ENCODE assay signal across 15 cellular contexts in the genomic region with DNA sequence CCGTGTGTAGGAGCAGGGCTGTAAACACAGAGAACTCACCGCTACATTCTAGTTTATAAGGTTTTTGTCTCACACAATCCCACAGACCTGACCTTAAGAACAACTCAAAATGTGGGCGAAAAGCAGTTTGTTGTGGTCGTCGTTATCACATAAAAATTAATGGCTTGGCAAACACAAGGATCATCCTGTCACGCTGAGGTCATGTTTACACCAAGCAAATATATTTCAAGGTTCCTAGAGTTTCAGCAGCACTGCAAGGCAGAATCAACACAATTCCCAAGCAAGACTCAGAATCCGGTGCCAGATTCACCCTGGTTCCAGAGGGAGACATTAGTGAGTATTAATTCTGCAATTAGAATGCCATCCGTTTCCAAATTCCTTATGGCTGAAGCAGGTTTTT. TPM values are rescaled to one million over a fixed set of nuclear protein-coding genes. Genes with fewer than 3 reads are reported as not detected.
A peak's percentile ranks its signal among the peaks of the same experiment; 100 is the strongest.
DNase-seq lines count a peak whose midpoint lies in the region; ATAC-seq and TF ChIP-seq lines count a peak whose summit lies in the region.
"Had no signal": no experiment of that assay in that cellular context is flagged by ENCODE, and none has a peak within 500 bp of the region (broad histone marks: within the 10 kb centered on the region; RNA-seq: fewer than 3 reads in every experiment).

No MANE protein-coding gene starts in this region.

- no peaks in the 10 kb centered on the region for H3K9me3 Mint-ChIP-seq in HFFc6
- H3K9me3 Mint-ChIP-seq: stimulated activated naive CD8-positive, alpha-beta T cell treated with anti-CD3 and anti-CD28 coated beads, Interleukin-15, Interleukin-2, amounts not matched to agents 100 ng/mL and 50 ng/mL, for 24 hours had no signal

- H3K4me3 Mint-ChIP-seq in HFFc6, result peak overlapping the region; percentile 65
- H3K4me3 Mint-ChIP-seq: stimulated activated naive CD8-positive, alpha-beta T cell treated with anti-CD3 and anti-CD28 coated beads, Interleukin-15, Interleukin-2, amounts not matched to agents 100 ng/mL and 50 ng/mL, for 24 hours had no signal

- TF ChIP-seq POLR2A in lower leg skin (IDR thresholded peaks at IDR 0.05), result no peak

- 0 out of 2 replicates have a peak, but pooled peaks cover 4% of the 10 kb centered on the region for H3K36me3 Mint-ChIP-seq in HFFc6 (ENCODE audit: low read depth)

- peaks cover 6% of the 10 kb centered on the region for H3K27me3 Mint-ChIP-seq in HFFc6 (ENCODE audit: insufficient read depth)
- H3K27me3 Mint-ChIP-seq: stimulated activated naive CD8-positive, alpha-beta T cell treated with anti-CD3 and anti-CD28 coated beads, Interleukin-15, Interleukin-2, amounts not matched to agents 100 ng/mL and 50 ng/mL, for 24 hours had no signal

- peak overlapping the region; percentile 63 for H3K27ac ChIP-seq in 22Rv1

- H3K4me3 ChIP-seq in lower leg skin (ENCODE audit: low read depth, poor library complexity, severe bottlenecking), result no peak overlapping the region

- H3K4me1 Mint-ChIP-seq in HFFc6 (ENCODE audit: low read depth), result peaks cover 77% of the 10 kb centered on the region

- H3K27ac Mint-ChIP-seq in HFFc6, result peak overlapping the region; percentile 100
- H3K27ac Mint-ChIP-seq: stimulated activated naive CD8-positive, alpha-beta T cell treated with anti-CD3 and anti-CD28 coated beads, Interleukin-15, Interleukin-2, amounts not matched to agents 100 ng/mL and 50 ng/mL, for 24 hours had no signal

- intact Hi-C loops in lower leg skin (cut with DNase I; ENCODE audit: low total_unique reads), result no loop called here

- DNase-seq in HFFc6 (peak; percentile 85), amniotic epithelial cell (ENCODE audit: low read depth) (peak; percentile 99), lower leg skin (ENCODE audit: low spot score in 2 of 2) (peak; percentile 56 to 84), HUDEP-2 (lab: John Stamatoyannopoulos, UW; ENCODE audit: unreplicated experiment in 76 of 76) (no peak), NCI-H2227 treated with DMSO at 0.1 percent for 48 hours (lab: John Stamatoyannopoulos, UW) (no peak)
- DNase-seq: activated CD4-positive, alpha-beta T cell treated with anti-CD3 and anti-CD28 coated beads for 4 hours; GF-D8; NCI-H2171; nucleus accumbens; stimulated activated CD4-positive, alpha-beta T cell treated with anti-CD3 and anti-CD28 coated beads, Interleukin-2, amount 100 ng/mL, for 24 hours had no signal

- no peak for TF ChIP-seq CTCF in 22Rv1 (IDR thresholded peaks at IDR 0.05)
- TF ChIP-seq CTCF in HFFc6 (IDR thresholded peaks at IDR 0.05), result no peak
- no peak for TF ChIP-seq CTCF in lower leg skin (IDR thresholded peaks at IDR 0.05)

- WGBS in lower leg skin, 2 donors, result 36 to 37% methylated on average over 8 of the region's 8 CpGs

- ATAC-seq in GM21390 (IDR thresholded peaks at IDR 0.05; ENCODE audit: unreplicated experiment), result no peak
- no peak for ATAC-seq in GM19351 (IDR thresholded peaks at IDR 0.05; ENCODE audit: unreplicated experiment)
- ATAC-seq: left lobe of liver had no signal

RNA-seq across cellular contexts. Expression of gene MAP1LC3B2, which starts 30.1 kb away (rescaled TPM):
- 1 to 10 TPM; 1.7 to 3.7 (median 2.9) TPM for total RNA-seq in HFFc6 (2021; fragmentation: NEBNext Ultra II Directional; extraction: Animal tissue kit (Norgen Biotek cat#: 25700))
- total RNA-seq in lower leg skin, result 1 to 10 TPM in 3 of 4 donors, not detected in 1; 2.1 to 2.5 (median 2.3) TPM
- total RNA-seq: left lobe of liver had no signal

Comparison
In these comparisons a context has a peak if more than half of its experiments do, and no peak if none do; other contexts are left out.
1. DNase-seq: peak in HFFc6 (single experiment), amniotic epithelial cell (single experiment) and lower leg skin (2 of 2); none in HUDEP-2 (0 of 76) and NCI-H2227 treated with DMSO at 0.1 percent for 48 hours (single experiment).